ENCODE assay signal across 18 cellular contexts in genomic region chr6:87803784-87804183, GRCh38.
"Had no signal": no experiment of that assay in that cellular context is flagged by ENCODE, and none has a peak within 500 bp of the region (broad histone marks: within the 10 kb centered on the region; RNA-seq: fewer than 3 reads in every experiment).

No MANE protein-coding gene starts in this region.

- H3K4me3 ChIP-seq: breast epithelium, esophagus muscularis mucosa, sigmoid colon, smooth muscle cell, testis, vagina had no signal

- DNase-seq: activated CD4-positive, alpha-beta T cell treated with anti-CD3 and anti-CD28 coated beads for 1 hour; activated CD8-positive, alpha-beta memory T cell treated with anti-CD3 and anti-CD28 coated beads for 24 hours; activated CD8-positive, alpha-beta memory T cell treated with anti-CD3 and anti-CD28 coated beads, Interleukin-2, amount 50 U/mL, for 4 hours; activated naive CD4-positive, alpha-beta T cell treated with Interleukin-2 at 50 U/mL for 16 hours; activated naive CD8-positive, alpha-beta T cell treated with anti-CD3 and anti-CD28 coated beads for 36 hours; activated T-cell treated with anti-CD3 and anti-CD28 coated beads, Interleukin-2, amount 50 U/mL, for 4 hours; hippocampal formation; nucleus accumbens; posterior cingulate gyrus; sigmoid colon; stimulated activated CD4-positive, alpha-beta T cell treated with anti-CD3 and anti-CD28 coated beads, Interleukin-15, amount 100 ng/mL, for 24 hours; testis; trophoblast cell had no signal

- H3K27ac ChIP-seq: breast epithelium, esophagus muscularis mucosa, sigmoid colon, testis, vagina had no signal

- H3K9me3 ChIP-seq: breast epithelium, esophagus muscularis mucosa, sigmoid colon, testis, vagina had no signal

- H3K4me2 ChIP-seq: smooth muscle cell had no signal

- H3K27me3 ChIP-seq: breast epithelium, sigmoid colon, testis, vagina had no signal

- H3K36me3 ChIP-seq: breast epithelium, esophagus muscularis mucosa, sigmoid colon, vagina had no signal

- ATAC-seq: activated T-cell treated with anti-CD3 and anti-CD28 coated beads, Interleukin-2, amount 50 U/mL, for 4 hours; stimulated activated memory B cell treated with anti-CD40 and anti-IgM and Interleukin-4, amounts not matched to agents 10 μg/mL and 1 μg/mL and 100 μg/mL, for 72 hours had no signal

- H3K4me1 ChIP-seq: breast epithelium, esophagus muscularis mucosa, sigmoid colon, vagina had no signal
